Comparison of ENCODE assay signal across 8 cellular contexts in the genomic region with DNA sequence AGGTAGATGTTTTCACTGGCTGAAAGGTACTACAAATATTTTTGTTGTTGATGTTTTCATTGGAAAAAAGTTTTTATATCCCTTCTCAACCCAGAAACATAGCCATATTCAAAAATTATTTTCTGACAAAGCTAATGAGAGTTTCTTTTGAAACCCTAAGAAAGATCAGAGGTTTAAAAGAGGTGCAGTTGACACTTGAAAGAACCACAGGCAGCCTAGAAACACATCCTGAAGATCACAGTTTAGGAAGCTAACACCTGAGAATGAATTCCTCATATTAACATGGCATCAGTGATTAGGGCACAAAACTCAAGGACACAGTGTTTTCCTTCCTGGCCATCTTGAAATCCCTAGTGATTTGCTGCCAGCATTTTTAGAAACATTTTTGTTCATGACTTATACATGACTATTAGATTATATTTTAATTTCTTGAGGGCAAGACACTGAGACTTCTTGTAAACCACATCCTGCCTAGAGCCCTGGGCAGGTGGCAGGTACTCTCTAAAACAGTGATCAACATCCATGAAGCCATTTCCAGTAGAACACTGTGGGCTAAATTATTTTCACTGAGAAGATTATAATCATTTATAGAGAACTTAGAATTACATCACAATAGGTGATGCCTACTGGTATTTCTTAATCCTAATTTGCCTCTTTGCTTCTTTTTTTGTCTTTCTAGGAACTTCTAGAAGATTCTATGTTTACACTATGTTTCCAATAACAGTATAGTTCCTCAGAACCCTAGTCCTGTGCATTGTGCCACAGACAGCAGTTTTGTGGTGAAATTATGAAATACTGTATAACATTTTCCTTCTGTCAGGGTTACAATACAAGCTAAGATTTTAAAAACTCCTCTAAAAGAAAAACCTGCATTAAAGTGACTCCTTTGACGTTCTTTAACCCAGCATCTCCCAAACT.
A peak's percentile ranks its signal among the peaks of the same experiment; 100 is the strongest.
DNase-seq lines count a peak whose midpoint lies in the region; ATAC-seq and TF ChIP-seq lines count a peak whose summit lies in the region.

No MANE protein-coding gene starts in this region.

- H3K9me3 ChIP-seq in DOHH2 (ENCODE audit: control insufficient read depth, insufficient read depth, low read length), result no peaks in the 10 kb centered on the region

- H3K4me2 ChIP-seq in DOHH2 (ENCODE audit: low read length), result peak overlapping the region; percentile 59

- TF ChIP-seq CTCF in DOHH2 (IDR thresholded peaks at IDR 0.05; ENCODE audit: low read depth, low read length, poor library complexity, severe bottlenecking) (no peak), mesothelial cell of epicardium (IDR thresholded peaks at IDR 0.05; ENCODE audit: unreplicated experiment) (no peak)

- H3K4me3 ChIP-seq in DOHH2 (ENCODE audit: low read length), result peak overlapping the region; percentile 26; the same call in 1 of the 2 replicates

- no peaks in the 10 kb centered on the region for H3K36me3 Mint-ChIP-seq in mesothelial cell of epicardium

- H4K20me1 ChIP-seq in DOHH2 (ENCODE audit: control insufficient read depth, insufficient read depth, low read depth, low read length), result no peaks in the 10 kb centered on the region

- H3K27me3 Mint-ChIP-seq in mesothelial cell of epicardium (ENCODE audit: low read depth), result no peaks in the 10 kb centered on the region

- H3K79me2 ChIP-seq in DOHH2 (ENCODE audit: control insufficient read depth, low read length), result no peaks in the 10 kb centered on the region

- peaks cover 27% of the 10 kb centered on the region for H3K4me1 ChIP-seq in DOHH2 (ENCODE audit: control insufficient read depth, low read length)

- no peaks in the 10 kb centered on the region for H3K4me1 Mint-ChIP-seq in mesothelial cell of epicardium

- peak; percentile 70 for DNase-seq in activated effector memory CD4-positive, alpha-beta T cell treated with anti-CD3 and anti-CD28 coated beads, Interleukin-2, amount 50 U/mL, for 16 hours
- DNase-seq in NCI-H2107 (lab: John Stamatoyannopoulos, UW) (no peak), mesothelial cell of epicardium (ENCODE audit: low spot score in 2 of 2, unreplicated experiment in 2 of 2) (no peak), NCI-H1436 treated with DMSO at 0.1 percent for 48 hours (lab: John Stamatoyannopoulos, UW) (no peak), NCI-H1694 treated with DMSO at 0.1 percent for 48 hours (lab: John Stamatoyannopoulos, UW) (no peak)

- H3K9me2 ChIP-seq in DOHH2 (replicated peaks; ENCODE audit: control insufficient read depth, low read length), result no peaks in the 10 kb centered on the region

- peaks cover 8% of the 10 kb centered on the region; the same call in 1 of the 2 replicates for H3F3A ChIP-seq in DOHH2 (ENCODE audit: control insufficient read depth, insufficient read depth)

- H3K36me3 ChIP-seq in DOHH2 (ENCODE audit: control insufficient read depth, low read length), result no peaks in the 10 kb centered on the region

- peak overlapping the region; percentile 21; the same call in 1 of the 2 replicates for H3K27ac ChIP-seq in DOHH2 (ENCODE audit: low read depth, low read length)

- no peak overlapping the region for H3K4me3 Mint-ChIP-seq in mesothelial cell of epicardium

- H3K27ac Mint-ChIP-seq in mesothelial cell of epicardium, result no peak overlapping the region

- no peaks in the 10 kb centered on the region for H3K27me3 ChIP-seq in DOHH2 (ENCODE audit: control insufficient read depth, low read length)

- peaks cover 4% of the 10 kb centered on the region for H3K9me3 Mint-ChIP-seq in mesothelial cell of epicardium

- peak; percentile 83 for ATAC-seq in GM21360 (IDR thresholded peaks at IDR 0.05; ENCODE audit: unreplicated experiment)
- peak; percentile 96 for ATAC-seq in HG03460 (IDR thresholded peaks at IDR 0.05; ENCODE audit: unreplicated experiment)
